In genomic region chr12:25372969-25373368, GRCh38 we compare ENCODE assay signal across 1 cellular context.
TF ChIP-seq lines count a peak whose summit lies in the region.

No MANE protein-coding gene starts in this region.

TF ChIP-seq in GM12878, 131 proteins besides CTCF, POLR2A, EP300 and RAD21:
- no peak for TF ChIP-seq CHD2 (IDR thresholded peaks at IDR 0.05; ENCODE audit: borderline replicate concordance, low read depth, low read length)
- no peak for TF ChIP-seq CEBPB (IDR thresholded peaks at IDR 0.05; ENCODE audit: borderline replicate concordance in 1 of 2, low read depth in 2 of 2, low read length in 2 of 2)
- TF ChIP-seq RCOR1 (conservative IDR thresholded peaks at IDR 0.05; ENCODE audit: low read depth, low read length), result no peak
- no peak for TF ChIP-seq NBN (IDR thresholded peaks at IDR 0.05)
- no peak for TF ChIP-seq MTA2 (IDR thresholded peaks at IDR 0.05; ENCODE audit: low read depth)
- TF ChIP-seq DPF2 (IDR thresholded peaks at IDR 0.05), result no peak
